Comparison of ENCODE assay signal across 9 cellular contexts in genomic region chr1:39525366-39526165, GRCh38. TPM values are rescaled to one million over a fixed set of nuclear protein-coding genes. Genes with fewer than 3 reads are reported as not detected.
A peak's percentile ranks its signal among the peaks of the same experiment; 100 is the strongest.
DNase-seq lines count a peak whose midpoint lies in the region; ATAC-seq, FAIRE-seq and TF ChIP-seq lines count a peak whose summit lies in the region.
"Had no signal": no experiment of that assay in that cellular context is flagged by ENCODE, and none has a peak within 500 bp of the region (broad histone marks: within the 10 kb centered on the region; RNA-seq: fewer than 3 reads in every experiment).

No MANE protein-coding gene starts in this region.

- TF ChIP-seq RAD21 in K562 (CRISPR knock-in tag; conservative IDR thresholded peaks at IDR 0.05 in 1 of 2, IDR thresholded peaks at IDR 0.05 in 1 of 2): no peak

- H3K9me3 ChIP-seq in K562 (replicated peaks; ENCODE audit: control insufficient read depth, insufficient read depth, low read depth, low read length) (no peaks in the 10 kb centered on the region), suprapubic skin (no peaks in the 10 kb centered on the region)

- H3K4me2 ChIP-seq in K562 (ENCODE audit: insufficient read depth, low read length): no peak overlapping the region

- H3K36me3 ChIP-seq in K562 (ENCODE audit: control insufficient read depth, insufficient read depth, low read length) (no peaks in the 10 kb centered on the region; the same call in 2 of the 3 replicates), suprapubic skin (peaks cover 44% of the 10 kb centered on the region)

- intact Hi-C loops in K562 (cut with micrococcal nuclease): no loop called here

- no peak for TF ChIP-seq CTCF in GM10248 (IDR thresholded peaks at IDR 0.05; ENCODE audit: control extremely low read depth, extremely low read depth, low read depth, missing control alignments)
- no peak for TF ChIP-seq CTCF in K562 (IDR thresholded peaks at IDR 0.05 in 2 of 3, conservative IDR thresholded peaks at IDR 0.05 in 1 of 3; ENCODE audit: insufficient read depth in 2 of 3, low read depth in 1 of 3, low read length in 3 of 3)
- TF ChIP-seq CTCF in nephron progenitor cell (IDR thresholded peaks at IDR 0.05): no peak
- no peak for TF ChIP-seq CTCF in suprapubic skin (IDR thresholded peaks at IDR 0.05)

- H3K9ac ChIP-seq in K562 (ENCODE audit: insufficient read depth in 1 of 2, low read depth in 2 of 2, low read length in 2 of 2): peak overlapping the region in 1 of 2 experiments; percentile 32; a peak in 2 of 4 replicates

- peaks cover 12% of the 10 kb centered on the region for H3K36me3 Mint-ChIP-seq in nephron progenitor cell (ENCODE audit: low read depth)

- no peaks in the 10 kb centered on the region for H3K9me3 Mint-ChIP-seq in nephron progenitor cell

- H3K27me3 ChIP-seq in K562 (ENCODE audit: control insufficient read depth in 2 of 2, insufficient read depth in 2 of 2, low read length in 2 of 2) (no peaks in the 10 kb centered on the region), suprapubic skin (no peaks in the 10 kb centered on the region)

- no peak for TF ChIP-seq POLR2A in K562 (conservative IDR thresholded peaks at IDR 0.05)
- no peak for TF ChIP-seq POLR2A in suprapubic skin (IDR thresholded peaks at IDR 0.05)

- H4K20me1 ChIP-seq in K562 (replicated peaks; ENCODE audit: control insufficient read depth, insufficient read depth, low read length): no peaks in the 10 kb centered on the region

- no peak overlapping the region for H3K4me3 Mint-ChIP-seq in nephron progenitor cell

- BruUV-seq in K562 (replicated peaks; lab: Mats Ljungman, UMichigan): no TSS peak

- H3K4me1 Mint-ChIP-seq in nephron progenitor cell: peaks cover 16% of the 10 kb centered on the region

- no peak overlapping the region for H3K27ac ChIP-seq in K562 (ENCODE audit: extremely low read depth, low read depth, low read length)
- no peak overlapping the region for H3K27ac ChIP-seq in suprapubic skin

- no peak overlapping the region for H3K27ac Mint-ChIP-seq in nephron progenitor cell

- TF ChIP-seq EP300 in K562 (IDR thresholded peaks at IDR 0.05; ENCODE audit: low read length) (no peak), suprapubic skin (IDR thresholded peaks at IDR 0.05) (no peak)

- peak; percentile 98 for ATAC-seq in GM19463 (IDR thresholded peaks at IDR 0.05; ENCODE audit: unreplicated experiment)
- ATAC-seq in HG03457 (IDR thresholded peaks at IDR 0.05; ENCODE audit: unreplicated experiment): peak; percentile 87
- ATAC-seq in K562: peak; percentile 27; the same call in 2 of the 3 replicates

- no peak overlapping the region for H2AFZ ChIP-seq in K562 (ENCODE audit: low read depth, low read length)

- H3K4me3 ChIP-seq in K562: no peak overlapping the region
- H3K4me3 ChIP-seq in suprapubic skin: no peak overlapping the region

- FAIRE-seq in K562 (lab: Jason Lieb, UNC): no peak

- H3K79me2 ChIP-seq in K562 (ENCODE audit: control insufficient read depth, insufficient read depth, low read length): no peaks in the 10 kb centered on the region

- DNase-seq in GM10248 (ENCODE audit: extremely low spot score): peak; percentile 78
- DNase-seq in K562 (ENCODE audit: extremely low read depth in 1 of 4, low spot score in 3 of 4): peak in 1 of 4 experiments; percentile 6
- DNase-seq in nephron progenitor cell: no peak
- DNase-seq in suprapubic skin (ENCODE audit: low spot score in 2 of 2): no peak
- DNase-seq in activated CD4-positive, CD25-positive, alpha-beta regulatory T cell (lab: John Stamatoyannopoulos, UW): no peak
- no peak for DNase-seq in iPS-NIHi11 (ENCODE audit: low spot score)

- peaks cover 4% of the 10 kb centered on the region for H3K9me1 ChIP-seq in K562 (ENCODE audit: control insufficient read depth, insufficient read depth, low read length)

- in situ Hi-C loops in K562 (cut with MboI): no loop called here

- POLR2A ChIA-PET in GM10248 (lab: Yijun Ruan, JAX): no interaction called here
- POLR2A ChIA-PET in K562 (lab: Yijun Ruan, JAX): interaction anchor here (0.6 to 1.0 kb wide), 3 partner anchors 39 to 578 kb away, joined by 3 to 4 read pairs (median 3); no protein-coding TSS in a partner anchor

- WGBS in K562 (ENCODE audit: insufficient coverage, low coverage, missing lambda C conversion rate): 59% methylated on average over 15 of the region's 17 CpGs
- 93% methylated on average over 16 of the region's 17 CpGs for WGBS in suprapubic skin

- H3K27me3 Mint-ChIP-seq in nephron progenitor cell (ENCODE audit: low read depth, poor library complexity): peaks cover 3% of the 10 kb centered on the region

- CTCF ChIA-PET in GM10248 (lab: Yijun Ruan, JAX) (interaction anchor here (1.5 to 9.4 kb wide), 2 partner anchors 14 to 48 kb away, joined by 3 to 54 read pairs; no protein-coding TSS in a partner anchor), K562 (lab: Yijun Ruan, JAX; ENCODE audit: low intra/inter-chr PET ratio) (no interaction called here)

- H3K4me1 ChIP-seq in K562 (replicated peaks in 1 of 2; ENCODE audit: control insufficient read depth in 2 of 2, insufficient read depth in 2 of 2, low read length in 2 of 2) (peaks cover 0 to 26% of the 10 kb centered on the region in 2 experiments; a peak in 3 of 5 replicates), suprapubic skin (no peaks in the 10 kb centered on the region)

TF ChIP-seq in K562, 482 proteins besides CTCF, POLR2A, EP300 and RAD21:
- no peak for TF ChIP-seq E2F3 (CRISPR knock-in tag; IDR thresholded peaks at IDR 0.05)
- TF ChIP-seq MAX (CRISPR knock-in tag; IDR thresholded peaks at IDR 0.05): 0 out of 2 replicates have a peak, but pooled peaks have one; percentile 32
- no peak for TF ChIP-seq IRF9 (tag; IDR thresholded peaks at IDR 0.05)

RNA-seq across cellular contexts. Expression of gene BMP8A, which starts 34.1 kb away (rescaled TPM):
- total RNA-seq in K562 (2011; cell fraction: chromatin; rRNA removed; ENCODE audit: low replicate concordance): not detected in 2 replicates
- total RNA-seq in K562 (2011; cell fraction: nucleolus; rRNA removed): not detected in 2 replicates
- total RNA-seq in K562 (2011; cell fraction: nucleoplasm; rRNA removed): not detected in 2 replicates
- total RNA-seq in K562 (2014; rRNA removed) (not detected in 2 replicates), K562 (2014; rRNA removed; fragmentation: Illumina TruSeq; extraction: Trizol) (not detected in 2 replicates), K562 (2015; rRNA removed; fragmentation: Illumina TruSeq; extraction: Trizol) (not detected in 2 replicates), K562 (2021) (0.16 and 0.31 TPM in 2 replicates), suprapubic skin (1 to 10 TPM in 1 of 4 donors, under 1 TPM in 1, not detected in 2; 0.38 to 1.7 TPM)
- polyA plus RNA-seq in K562 (2011; rRNA removed) (0.04 TPM in 1 of 2 replicates, not detected in the other), K562 (2014; fragmentation: Illumina TruSeq; extraction: Trizol) (not detected in 2 replicates), K562 (2014; fragmentation: Nextera tagmentation; extraction: Ambion mirVana) (not detected), K562 (2014; rRNA removed) (0.05 and 0.11 TPM in 2 replicates)
- polyA plus RNA-seq in K562 (2011; cell fraction: cytosol; rRNA removed): 0.07 TPM in 1 of 2 replicates, not detected in the other
- polyA plus RNA-seq in K562 (2011; cell fraction: nucleus; rRNA removed): 0.11 TPM in 1 of 2 replicates, not detected in the other
- 0.25 TPM in 1 of 2 replicates, not detected in the other for polyA plus RNA-seq in K562 (2012)
- polyA minus RNA-seq in K562 (2011; rRNA and poly(A)+ RNA removed): not detected in 2 replicates
- polyA minus RNA-seq in K562 (2011; cell fraction: cytosol; rRNA and poly(A)+ RNA removed): not detected in 2 replicates
- polyA minus RNA-seq in K562 (2011; cell fraction: nucleus; rRNA and poly(A)+ RNA removed): 0.27 TPM in 1 of 2 replicates, not detected in the other
- total RNA-seq: aorta had no signal
- polyA plus RNA-seq: aorta had no signal

RNA-seq across cellular contexts. Expression of gene PABPC4, which starts 51.0 kb away (rescaled TPM):
- total RNA-seq in K562 (2011; cell fraction: chromatin; rRNA removed; ENCODE audit: low replicate concordance): 568 TPM in 2 replicates
- 333 and 358 TPM in 2 replicates for total RNA-seq in K562 (2011; cell fraction: nucleolus; rRNA removed)
- 368 and 413 TPM in 2 replicates for total RNA-seq in K562 (2011; cell fraction: nucleoplasm; rRNA removed)
- total RNA-seq in K562 (2014; rRNA removed) (207 and 244 TPM in 2 replicates), K562 (2014; rRNA removed; fragmentation: Illumina TruSeq; extraction: Trizol) (212 and 220 TPM in 2 replicates), K562 (2015; rRNA removed; fragmentation: Illumina TruSeq; extraction: Trizol) (169 and 175 TPM in 2 replicates), K562 (2021) (520 and 526 TPM in 2 replicates), suprapubic skin (100 to 1,000 TPM; 133 to 187 (median 144) TPM)
- polyA plus RNA-seq in K562 (2011; rRNA removed) (145 and 147 TPM in 2 replicates), K562 (2014; fragmentation: Illumina TruSeq; extraction: Trizol) (369 and 413 TPM in 2 replicates), K562 (2014; fragmentation: Nextera tagmentation; extraction: Ambion mirVana) (10 to 100 TPM; 77.7 to 88.4 TPM), K562 (2014; rRNA removed) (264 and 303 TPM in 2 replicates)
- polyA plus RNA-seq in K562 (2011; cell fraction: cytosol; rRNA removed): 136 and 188 TPM in 2 replicates
- polyA plus RNA-seq in K562 (2011; cell fraction: nucleus; rRNA removed): 574 and 790 TPM in 2 replicates
- 240 and 315 TPM in 2 replicates for polyA plus RNA-seq in K562 (2012)
- 134 and 150 TPM in 2 replicates for polyA minus RNA-seq in K562 (2011; rRNA and poly(A)+ RNA removed)
- 197 and 243 TPM in 2 replicates for polyA minus RNA-seq in K562 (2011; cell fraction: cytosol; rRNA and poly(A)+ RNA removed)
- 113 and 158 TPM in 2 replicates for polyA minus RNA-seq in K562 (2011; cell fraction: nucleus; rRNA and poly(A)+ RNA removed)

Comparison
In these comparisons a context has a peak if more than half of its experiments do, and no peak if none do; other contexts are left out.
1. ATAC-seq: peak in every context shown above with its lines; median percentile 98 in GM19463; 87 in HG03457; 27 in K562.